Comparison of ENCODE assay signal across 19 cellular contexts in genomic region chr6:19824058-19824807, GRCh38. TPM values are rescaled to one million over a fixed set of nuclear protein-coding genes. Genes with fewer than 3 reads are reported as not detected.
DNase-seq lines count a peak whose midpoint lies in the region; ATAC-seq and TF ChIP-seq lines count a peak whose summit lies in the region.
"Had no signal": no experiment of that assay in that cellular context is flagged by ENCODE, and none has a peak within 500 bp of the region (broad histone marks: within the 10 kb centered on the region; RNA-seq: fewer than 3 reads in every experiment).

No MANE protein-coding gene starts in this region.

- TF ChIP-seq POLR2A in prostate gland (IDR thresholded peaks at IDR 0.05) (no peak), uterus (IDR thresholded peaks at IDR 0.05) (no peak)

- H3K9me3 Mint-ChIP-seq in WTC11: peaks cover 4% of the 10 kb centered on the region; the same call in 1 of the 2 replicates

- DNase-seq in fibroblast of gingiva (ENCODE audit: low read depth) (peak; percentile 14), prostate gland (ENCODE audit: low spot score) (peak; percentile 77), uterus (peak; percentile 63 to 72), WTC11 (ENCODE audit: low spot score) (no peak)
- DNase-seq: CD8-positive, alpha-beta memory T cell; DMS79 treated with DMSO at 0.1 percent for 48 hours; KBM-7; NCI-H1048; NCI-H1436 treated with DMSO at 0.1 percent for 48 hours; NCI-H2029 treated with DMSO at 0.1 percent for 48 hours; NCI-H510A; NCI-H774; PC-3 had no signal

- no peak overlapping the region for H3K27ac ChIP-seq in HEK293 (ENCODE audit: extremely low read depth, low read depth, low read length)
- peak overlapping the region in 1 of 2 donors; percentile 54 for H3K27ac ChIP-seq in prostate gland
- H3K27ac ChIP-seq in uterus: peak overlapping the region; percentile 41 to 53
- H3K27ac ChIP-seq: BLaER1 treated with 17β-estradiol and CSF1 and Interleukin-3, amounts not matched to agents 10 nM and 100 nM; RWPE1 had no signal

- no peaks in the 10 kb centered on the region for H3K27me3 ChIP-seq in prostate gland (replicated peaks; ENCODE audit: insufficient read depth)
- H3K27me3 ChIP-seq in uterus: no peaks in the 10 kb centered on the region
- H3K27me3 ChIP-seq: BLaER1 treated with 17β-estradiol and CSF1 and Interleukin-3, amounts not matched to agents 10 nM and 100 nM had no signal

- intact Hi-C loops in prostate gland (cut with DNase I) (no loop called here), uterus (cut with DNase I; ENCODE audit: low total_unique reads) (no loop called here)

- TF ChIP-seq CTCF in HEK293 (tag by site-specific recombination; IDR thresholded peaks at IDR 0.05) (no peak), prostate gland (IDR thresholded peaks at IDR 0.05) (no peak), uterus (IDR thresholded peaks at IDR 0.05) (no peak), WTC11 (IDR thresholded peaks at IDR 0.05) (no peak)

- H3K4me3 Mint-ChIP-seq in WTC11: no peak overlapping the region
- H3K4me3 Mint-ChIP-seq: CD8-positive, alpha-beta memory T cell had no signal

- ATAC-seq in HG03139 (IDR thresholded peaks at IDR 0.05; ENCODE audit: unreplicated experiment): no peak
- no peak for ATAC-seq in WTC11
- ATAC-seq in HG03460 (IDR thresholded peaks at IDR 0.05; ENCODE audit: unreplicated experiment): no peak
- ATAC-seq: HCT116, PC-3 had no signal

- no peaks in the 10 kb centered on the region for H3K36me3 ChIP-seq in HEK293 (ENCODE audit: control insufficient read depth in 2 of 2, insufficient read depth in 1 of 2, low read length in 2 of 2)
- H3K36me3 ChIP-seq in prostate gland: no peaks in the 10 kb centered on the region
- H3K36me3 ChIP-seq in uterus: no peaks in the 10 kb centered on the region
- H3K36me3 ChIP-seq: BLaER1 treated with 17β-estradiol and CSF1 and Interleukin-3, amounts not matched to agents 10 nM and 100 nM had no signal

- WGBS in prostate gland: 60% methylated on average over 6 of the region's 6 CpGs

- CTCF ChIA-PET in HEK293 (lab: Yijun Ruan, JAX): interaction anchor here (1.1 to 1.3 kb wide), 3 partner anchors 12 to 16 kb away, joined by 3 to 4 read pairs (median 3); no protein-coding TSS in a partner anchor
- CTCF ChIA-PET in WTC11 (lab: Charles Lee): interaction anchor here (0.7 kb wide), 1 partner anchor 800 kb away, joined by 3 read pairs; no protein-coding TSS in a partner anchor

- H3K4me1 ChIP-seq in HEK293 (ENCODE audit: control insufficient read depth, insufficient read depth, low read length) (no peaks in the 10 kb centered on the region), prostate gland (replicated peaks) (no peaks in the 10 kb centered on the region), uterus (no peaks in the 10 kb centered on the region)
- H3K4me1 ChIP-seq: BLaER1 treated with 17β-estradiol and CSF1 and Interleukin-3, amounts not matched to agents 10 nM and 100 nM had no signal

- H3K36me3 Mint-ChIP-seq in WTC11: no peaks in the 10 kb centered on the region
- H3K36me3 Mint-ChIP-seq: CD8-positive, alpha-beta memory T cell had no signal

- H3K27ac Mint-ChIP-seq in WTC11: no peak overlapping the region
- H3K27ac Mint-ChIP-seq: CD8-positive, alpha-beta memory T cell had no signal

- no peak overlapping the region for H3K4me3 ChIP-seq in HEK293 (ENCODE audit: low read depth, low read length)
- H3K4me3 ChIP-seq in prostate gland: no peak overlapping the region
- H3K4me3 ChIP-seq in uterus: no peak overlapping the region
- H3K4me3 ChIP-seq: BLaER1 treated with 17β-estradiol and CSF1 and Interleukin-3, amounts not matched to agents 10 nM and 100 nM had no signal

- no peaks in the 10 kb centered on the region for H3K27me3 Mint-ChIP-seq in WTC11 (ENCODE audit: low read depth)

- H3K4me1 Mint-ChIP-seq in WTC11: no peaks in the 10 kb centered on the region; the same call in 1 of the 2 replicates
- H3K4me1 Mint-ChIP-seq: CD8-positive, alpha-beta memory T cell had no signal

- POLR2A ChIA-PET in HEK293 (lab: Yijun Ruan, JAX): interaction anchor here (2.3 kb wide), 1 partner anchor 13 kb away, joined by 21 read pairs; the partner anchor contains the start of gene ID4
- POLR2A ChIA-PET in WTC11 (lab: Charles Lee): no interaction called here

- no peaks in the 10 kb centered on the region for H3K9me3 ChIP-seq in HEK293 (ENCODE audit: control insufficient read depth, insufficient read depth, low read depth, low read length)
- no peaks in the 10 kb centered on the region for H3K9me3 ChIP-seq in prostate gland
- H3K9me3 ChIP-seq in uterus: no peaks in the 10 kb centered on the region

TF ChIP-seq in HEK293, 187 proteins besides CTCF, POLR2A, EP300 and RAD21 (continues in another document):
- TF ChIP-seq ZNF292 (tag by site-specific recombination; IDR thresholded peaks at IDR 0.05; ENCODE audit: borderline replicate concordance, low read depth): 0 out of 2 replicates have a peak, but pooled peaks have one; percentile 56
- TF ChIP-seq KLF17 (tag by site-specific recombination; IDR thresholded peaks at IDR 0.05): no peak
- peak; percentile 82 for TF ChIP-seq ZNF394 (tag by site-specific recombination; IDR thresholded peaks at IDR 0.05; ENCODE audit: borderline replicate concordance)
- TF ChIP-seq ZNF202 (tag by site-specific recombination; IDR thresholded peaks at IDR 0.05; ENCODE audit: borderline replicate concordance): peak; percentile 48; the same call in 1 of the 2 replicates
- TF ChIP-seq ZNF24 (tag by site-specific recombination; IDR thresholded peaks at IDR 0.05): no peak
- TF ChIP-seq ZNF555 (tag by site-specific recombination; conservative IDR thresholded peaks at IDR 0.05): peak; percentile 81

TF ChIP-seq in WTC11, 78 proteins besides CTCF, POLR2A, EP300 and RAD21:
- TF ChIP-seq FOXP1 (CRISPR knock-in tag; IDR thresholded peaks at IDR 0.05; ENCODE audit: borderline replicate concordance) (no peak), MYBL2 (CRISPR knock-in tag; IDR thresholded peaks at IDR 0.05) (no peak), EMX1 (CRISPR knock-in tag; IDR thresholded peaks at IDR 0.05) (no peak), GABPB1 (CRISPR knock-in tag; IDR thresholded peaks at IDR 0.05) (no peak), CREM (CRISPR knock-in tag; IDR thresholded peaks at IDR 0.05) (no peak)
- TF ChIP-seq, protein P1, sequence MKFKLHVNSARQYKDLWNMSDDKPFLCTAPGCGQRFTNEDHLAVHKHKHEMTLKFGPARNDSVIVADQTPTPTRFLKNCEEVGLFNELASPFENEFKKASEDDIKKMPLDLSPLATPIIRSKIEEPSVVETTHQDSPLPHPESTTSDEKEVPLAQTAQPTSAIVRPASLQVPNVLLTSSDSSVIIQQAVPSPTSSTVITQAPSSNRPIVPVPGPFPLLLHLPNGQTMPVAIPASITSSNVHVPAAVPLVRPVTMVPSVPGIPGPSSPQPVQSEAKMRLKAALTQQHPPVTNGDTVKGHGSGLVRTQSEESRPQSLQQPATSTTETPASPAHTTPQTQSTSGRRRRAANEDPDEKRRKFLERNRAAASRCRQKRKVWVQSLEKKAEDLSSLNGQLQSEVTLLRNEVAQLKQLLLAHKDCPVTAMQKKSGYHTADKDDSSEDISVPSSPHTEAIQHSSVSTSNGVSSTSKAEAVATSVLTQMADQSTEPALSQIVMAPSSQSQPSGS (CRISPR knock-in tag; IDR thresholded peaks at IDR 0.05; ENCODE audit: borderline replicate concordance, low read depth): no peak
TF ChIP-seq in WTC11: peak in this region for 0.

RNA-seq across cellular contexts. Expression of gene ID4, which starts 12.9 kb away (rescaled TPM):
- total RNA-seq in prostate gland (10 to 100 TPM; 63.6 to 69.1 TPM), uterus (100 to 1,000 TPM in 1 of 4 donors, 10 to 100 TPM in 3; 29.2 to 147 (median 57.5) TPM), WTC11 (2021) (4.5 to 9.3 TPM (median 8.8 TPM) in 3 replicates)
- total RNA-seq: CD8-positive, alpha-beta memory T cell had no signal
